Comparison of ENCODE assay signal across 1 cellular context in genomic region chr7:129434172-129434845, GRCh38.
A peak's percentile ranks its signal among the peaks of the same experiment; 100 is the strongest.
TF ChIP-seq lines count a peak whose summit lies in the region.

TSS of gene STRIP2 (plus strand) at chr7:129434432. CDS start at chr7:129434473, 41 bp downstream.

TF ChIP-seq in HepG2, 621 proteins besides CTCF, POLR2A, EP300 and RAD21 (continued from another document and continues in another):
- TF ChIP-seq ZNF142 (CRISPR knock-in tag; IDR thresholded peaks at IDR 0.05) (peak; percentile 37; the same call in 1 of the 2 replicates), RNF2 (conservative IDR thresholded peaks at IDR 0.05; ENCODE audit: low read depth) (peak; percentile 16; the same call in 1 of the 2 replicates), MYC (CRISPR knock-in tag; IDR thresholded peaks at IDR 0.05; ENCODE audit: borderline replicate concordance) (no peak; the same call in 1 of the 2 replicates), ZSCAN20 (CRISPR knock-in tag; IDR thresholded peaks at IDR 0.05; ENCODE audit: borderline replicate concordance) (peak; percentile 75; the same call in 1 of the 2 replicates), ZBTB7B (CRISPR knock-in tag; IDR thresholded peaks at IDR 0.05) (peak; percentile 63), SMC3 (IDR thresholded peaks at IDR 0.05; ENCODE audit: low read length) (no peak), NAIF1 (CRISPR knock-in tag; IDR thresholded peaks at IDR 0.05; ENCODE audit: borderline replicate concordance) (peak; percentile 44; the same call in 1 of the 2 replicates), TARDBP (CRISPR knock-in tag; IDR thresholded peaks at IDR 0.05) (no peak; the same call in 1 of the 2 replicates), YY1 (IDR thresholded peaks at IDR 0.05; ENCODE audit: insufficient read depth, insufficient replicate concordance, low read depth, low read length) (peak; percentile 61), HNRNPK (IDR thresholded peaks at IDR 0.05; ENCODE audit: low read depth, low read length, poor library complexity, severe bottlenecking) (no peak), ZNF580 (CRISPR knock-in tag; IDR thresholded peaks at IDR 0.05; ENCODE audit: borderline replicate concordance, low read depth) (0 out of 2 replicates have a peak, but pooled peaks have one; percentile 5), ATF7 (IDR thresholded peaks at IDR 0.05) (no peak), ATF7 (CRISPR knock-in tag; IDR thresholded peaks at IDR 0.05) (no peak), NFYC (CRISPR knock-in tag; IDR thresholded peaks at IDR 0.05) (peak; percentile 92), ZNF766 (CRISPR knock-in tag; IDR thresholded peaks at IDR 0.05; ENCODE audit: borderline replicate concordance) (peak; percentile 70; the same call in 1 of the 2 replicates), ISL2 (CRISPR knock-in tag; IDR thresholded peaks at IDR 0.05) (peak; percentile 53; the same call in 1 of the 2 replicates), MXD3 (CRISPR knock-in tag; IDR thresholded peaks at IDR 0.05) (peak; percentile 81; the same call in 1 of the 2 replicates), ZNF687 (CRISPR knock-in tag; IDR thresholded peaks at IDR 0.05) (peak; percentile 88), E2F5 (CRISPR knock-in tag; conservative IDR thresholded peaks at IDR 0.05) (0 out of 2 replicates have a peak, but pooled peaks have one; percentile 57), HINFP (CRISPR knock-in tag; IDR thresholded peaks at IDR 0.05; ENCODE audit: low read depth) (0 out of 2 replicates have a peak, but pooled peaks have one; percentile 23), DMAP1 (CRISPR knock-in tag; IDR thresholded peaks at IDR 0.05) (peak; percentile 40; the same call in 1 of the 2 replicates), ZNF205 (CRISPR knock-in tag; IDR thresholded peaks at IDR 0.05) (peak; percentile 51; the same call in 1 of the 2 replicates), PATZ1 (CRISPR knock-in tag; IDR thresholded peaks at IDR 0.05) (peak; percentile 80), ZNF350 (CRISPR knock-in tag; IDR thresholded peaks at IDR 0.05; ENCODE audit: borderline replicate concordance, low read depth) (peak; percentile 74; the same call in 1 of the 2 replicates), POLR2AphosphoS2 (IDR thresholded peaks at IDR 0.05; ENCODE audit: low read depth, low read length) (no peak), ZNF512B (CRISPR knock-in tag; IDR thresholded peaks at IDR 0.05; ENCODE audit: borderline replicate concordance) (0 out of 2 replicates have a peak, but pooled peaks have one; percentile 38), KLF13 (CRISPR knock-in tag; IDR thresholded peaks at IDR 0.05) (no peak), ZNF383 (CRISPR knock-in tag; IDR thresholded peaks at IDR 0.05; ENCODE audit: borderline replicate concordance) (no peak), XBP1 (CRISPR knock-in tag; IDR thresholded peaks at IDR 0.05) (no peak), IKZF5 (CRISPR knock-in tag; IDR thresholded peaks at IDR 0.05) (peak; percentile 33; the same call in 1 of the 2 replicates), E2F1 (CRISPR knock-in tag; IDR thresholded peaks at IDR 0.05) (peak; percentile 75), ZNF563 (CRISPR knock-in tag; IDR thresholded peaks at IDR 0.05) (0 out of 2 replicates have a peak, but pooled peaks have one; percentile 32), KAT8 (CRISPR knock-in tag; IDR thresholded peaks at IDR 0.05) (peak; percentile 22; the same call in 1 of the 2 replicates), KMT2B (CRISPR knock-in tag; IDR thresholded peaks at IDR 0.05) (peak; percentile 62; the same call in 1 of the 2 replicates)
